In the genomic region with DNA sequence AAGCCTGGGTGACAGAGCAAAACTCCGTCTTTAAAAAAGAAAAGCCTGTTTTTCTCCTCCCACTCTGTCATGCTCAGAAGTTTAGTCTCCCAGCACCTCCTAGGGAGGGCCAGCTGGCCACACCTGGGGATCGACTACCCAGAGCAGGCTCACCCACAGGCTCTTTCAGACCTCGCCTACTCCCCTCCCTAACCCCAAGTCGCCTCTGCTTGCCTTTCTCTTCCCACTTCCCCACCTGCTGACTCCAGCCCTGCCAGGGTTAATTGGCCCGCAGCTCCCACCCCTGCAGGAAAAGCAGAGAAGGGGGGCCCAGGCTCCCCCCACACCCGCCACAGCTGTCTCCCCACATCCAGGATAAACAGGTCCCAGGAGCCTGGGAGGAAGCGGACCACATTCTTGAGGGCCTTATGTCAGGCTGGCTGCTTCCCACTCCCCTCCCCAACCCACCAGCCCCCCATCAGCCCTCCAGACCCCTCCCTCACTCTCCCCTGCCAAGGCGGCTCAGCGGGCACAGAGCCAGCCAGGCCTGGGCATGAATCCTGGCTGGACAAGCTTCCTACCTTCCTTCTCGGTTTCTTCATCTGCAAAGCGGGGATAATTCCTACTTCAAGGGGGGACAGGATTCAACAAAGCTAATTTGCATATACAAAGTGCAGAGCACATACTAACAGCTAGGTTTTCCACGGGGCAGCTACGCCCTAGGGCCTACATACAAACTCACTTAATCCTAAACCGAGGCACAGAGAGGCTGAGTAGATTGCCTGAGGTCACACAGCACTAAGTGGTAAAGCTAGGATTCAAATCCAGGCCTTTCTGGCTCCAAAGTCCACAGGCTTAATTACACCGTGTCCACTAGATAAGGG, we compare ENCODE assay signal across 16 cellular contexts. TPM values are rescaled to one million over a fixed set of nuclear protein-coding genes. Genes with fewer than 3 reads are reported as not detected.
"Had no signal": no experiment of that assay in that cellular context is flagged by ENCODE, and none has a peak within 500 bp of the region (broad histone marks: within the 10 kb centered on the region; RNA-seq: fewer than 3 reads in every experiment).

No MANE protein-coding gene starts in this region.

- H3K9me3 Mint-ChIP-seq: immature natural killer cell; stimulated activated naive CD8-positive, alpha-beta T cell treated with anti-CD3 and anti-CD28 coated beads, Interleukin-15, Interleukin-2, amounts not matched to agents 100 ng/mL and 50 ng/mL, for 24 hours; type B pancreatic cell had no signal

- H3K4me3 ChIP-seq: heart left ventricle, lower lobe of right lung, spleen had no signal

- H3K4me1 Mint-ChIP-seq: naive B cell had no signal

- H3K9me3 ChIP-seq: heart left ventricle, lower lobe of right lung, spleen had no signal

- H3K36me3 ChIP-seq: heart left ventricle, lower lobe of right lung, spleen had no signal

- DNase-seq: activated naive CD4-positive, alpha-beta T cell; activated T-cell treated with anti-CD3 and anti-CD28 coated beads for 4 hours; anterior cingulate cortex; cortex of kidney; effector memory CD4-positive, alpha-beta T cell; foreskin melanocyte; heart left ventricle; immature natural killer cell; lower lobe of right lung; naive B cell; spleen had no signal

- H3K36me3 Mint-ChIP-seq: immature natural killer cell, mesothelial cell of epicardium, naive B cell, type B pancreatic cell had no signal

- H3K4me3 Mint-ChIP-seq: immature natural killer cell; mesothelial cell of epicardium; stimulated activated naive CD8-positive, alpha-beta T cell treated with anti-CD3 and anti-CD28 coated beads, Interleukin-15, Interleukin-2, amounts not matched to agents 100 ng/mL and 50 ng/mL, for 24 hours; type B pancreatic cell had no signal

- H3K4me1 ChIP-seq: heart left ventricle, lower lobe of right lung had no signal

- H3K27ac Mint-ChIP-seq: immature natural killer cell; mesothelial cell of epicardium; naive B cell; stimulated activated naive CD8-positive, alpha-beta T cell treated with anti-CD3 and anti-CD28 coated beads, Interleukin-15, Interleukin-2, amounts not matched to agents 100 ng/mL and 50 ng/mL, for 24 hours; type B pancreatic cell had no signal

- H3K27ac ChIP-seq: heart left ventricle, lower lobe of right lung, spleen had no signal

RNA-seq across cellular contexts. Expression of gene TAS1R2, which starts 44.9 kb away (rescaled TPM):
- total RNA-seq: fibroblast of lung, heart left ventricle, lower lobe of right lung, mesothelial cell of epicardium, spleen, temporal lobe had no signal
- polyA plus RNA-seq: fibroblast of lung, heart left ventricle, immature natural killer cell, spleen had no signal
